8 cellular contexts compared by ENCODE assay signal in genomic region chr17:38706625-38707298, GRCh38. TPM values are rescaled to one million over a fixed set of nuclear protein-coding genes. Genes with fewer than 3 reads are reported as not detected.
A peak's percentile ranks its signal among the peaks of the same experiment; 100 is the strongest.
DNase-seq lines count a peak whose midpoint lies in the region; ATAC-seq and TF ChIP-seq lines count a peak whose summit lies in the region.

No MANE protein-coding gene starts in this region.

- no peak for TF ChIP-seq POLR2A in thyroid gland (IDR thresholded peaks at IDR 0.05)

- H3K4me3 ChIP-seq in PC-9 (peak overlapping the region; percentile 97), cardiac fibroblast (replicated peaks in 1 of 2; ENCODE audit: low read depth in 2 of 2, low read length in 2 of 2) (peak overlapping the region; percentile 77 to 84), thyroid gland (replicated peaks in 1 of 3) (peak overlapping the region in 1 of 3 donors; percentile 95)

- peaks cover 34% of the 10 kb centered on the region for H4K20me1 ChIP-seq in PC-9 (ENCODE audit: insufficient read depth)

- 14 to 19% methylated on average over 13 to 14 of the region's 14 CpGs for WGBS in thyroid gland, 2 donors

- peaks cover 52% of the 10 kb centered on the region for H3K79me2 ChIP-seq in PC-9 (ENCODE audit: low read depth)

- no peaks in the 10 kb centered on the region for H3K27me3 ChIP-seq in PC-9 (ENCODE audit: insufficient read depth, low read depth)
- no peaks in the 10 kb centered on the region for H3K27me3 ChIP-seq in thyroid gland

- H3K4me1 ChIP-seq in PC-9 (replicated peaks; ENCODE audit: insufficient read depth): peaks cover 6% of the 10 kb centered on the region; the same call in 1 of the 2 replicates
- peaks cover 17 to 21% of the 10 kb centered on the region in 2 donors for H3K4me1 ChIP-seq in thyroid gland

- H3K9me3 ChIP-seq in PC-9 (ENCODE audit: insufficient read depth, low read depth) (no peaks in the 10 kb centered on the region), thyroid gland (no peaks in the 10 kb centered on the region)

- peak overlapping the region; percentile 56; the same call in 1 of the 2 replicates for H2AFZ ChIP-seq in PC-9

- ATAC-seq in HG02623 (IDR thresholded peaks at IDR 0.05; ENCODE audit: unreplicated experiment): no peak
- no peak for ATAC-seq in GM21390 (IDR thresholded peaks at IDR 0.05; ENCODE audit: unreplicated experiment)

- CTCF ChIA-PET in PC-9 (lab: Charles Lee): interaction anchor here (0.5 kb wide), 1 partner anchor 164 kb away, joined by 5 read pairs; no protein-coding TSS in a partner anchor

- peak overlapping the region; percentile 100 for H3K4me2 ChIP-seq in PC-9

- intact Hi-C loops in PC-9 (cut with micrococcal nuclease; ENCODE audit: unreplicated experiment): no loop called here
- intact Hi-C loops in thyroid gland (cut with DNase I): no loop called here

- BruUV-seq in PC-9 (replicated peaks; lab: Mats Ljungman, UMichigan): TSS peak; percentile 4

- DNase-seq in ELR (ENCODE audit: low read depth) (peak; percentile 33), PC-9 (no peak), cardiac fibroblast (ENCODE audit: low read depth in 2 of 2) (peak in 1 of 2 donors; percentile 28), midbrain (lab: John Stamatoyannopoulos, UW) (peak; percentile 28), thyroid gland (peak; percentile 33 to 43), MV-4-11 (lab: John Stamatoyannopoulos, UW) (no peak)

- no peaks in the 10 kb centered on the region for H3K9me2 ChIP-seq in PC-9 (ENCODE audit: insufficient read depth)

- H3F3A ChIP-seq in PC-9 (ENCODE audit: insufficient read depth, low read depth): peaks cover 38% of the 10 kb centered on the region

- H3K27ac ChIP-seq in PC-9 (no peak overlapping the region), thyroid gland (peak overlapping the region; percentile 87 to 92 (median 88))

- H3K36me3 ChIP-seq in PC-9 (ENCODE audit: low read depth) (peaks cover 21% of the 10 kb centered on the region), thyroid gland (peaks cover 6 to 15% of the 10 kb centered on the region in 2 donors)

- TF ChIP-seq CTCF in PC-9 (conservative IDR thresholded peaks at IDR 0.05): no peak
- TF ChIP-seq CTCF in cardiac fibroblast (IDR thresholded peaks at IDR 0.05; ENCODE audit: low read depth, low read length): no peak
- TF ChIP-seq CTCF in thyroid gland (IDR thresholded peaks at IDR 0.05): no peak

- POLR2A ChIA-PET in PC-9 (lab: Charles Lee; ENCODE audit: unreplicated experiment): no interaction called here

RNA-seq across cellular contexts. Expression of gene MLLT6, which starts 1.7 kb away (rescaled TPM):
- 113 and 127 TPM in 2 replicates for total RNA-seq in PC-9 (2021)
- 100 to 1,000 TPM; 111 to 192 (median 115) TPM for total RNA-seq in thyroid gland

RNA-seq across cellular contexts. Expression of gene CISD3, which starts 23.4 kb away (rescaled TPM):
- total RNA-seq in PC-9 (2021): 36.6 and 38.1 TPM in 2 replicates
- total RNA-seq in thyroid gland: 10 to 100 TPM; 12.4 to 29.0 (median 18.2) TPM

RNA-seq across cellular contexts. Expression of gene EPOP, which starts 32.0 kb away (rescaled TPM):
- 8.4 and 10.6 TPM in 2 replicates for total RNA-seq in PC-9 (2021)
- 1 to 10 TPM in 1 of 4 donors, under 1 TPM in 3; 0.20 to 1.8 (median 0.41) TPM for total RNA-seq in thyroid gland

RNA-seq across cellular contexts. Expression of gene PCGF2, which starts 41.4 kb away (rescaled TPM):
- total RNA-seq in PC-9 (2021) (26.9 and 43.3 TPM in 2 replicates), thyroid gland (10 to 100 TPM in 2 of 4 donors, 1 to 10 TPM in 2; 8.5 to 13.5 (median 10.9) TPM)

RNA-seq across cellular contexts. Expression of gene PSMB3, which starts 45.8 kb away (rescaled TPM):
- total RNA-seq in PC-9 (2021): 262 and 278 TPM in 2 replicates
- 100 to 1,000 TPM; 135 to 256 (median 222) TPM for total RNA-seq in thyroid gland

Comparison
In these comparisons a context has a peak if more than half of its experiments do, and no peak if none do; other contexts are left out.
1. DNase-seq: peak in ELR (single experiment), midbrain (single experiment) and thyroid gland (2 of 2); none in PC-9 (0 of 2) and MV-4-11 (single experiment).